In genomic region chr2:68740184-68740914, GRCh38 we compare ENCODE assay signal across 9 cellular contexts. TPM values are rescaled to one million over a fixed set of nuclear protein-coding genes. Genes with fewer than 3 reads are reported as not detected.
DNase-seq lines count a peak whose midpoint lies in the region; ATAC-seq and TF ChIP-seq lines count a peak whose summit lies in the region.
"Had no signal": no experiment of that assay in that cellular context is flagged by ENCODE, and none has a peak within 500 bp of the region (broad histone marks: within the 10 kb centered on the region; RNA-seq: fewer than 3 reads in every experiment).

No MANE protein-coding gene starts in this region.

- H3K4me1 Mint-ChIP-seq in dendritic cell treated with granulocyte-macrophage colony-stimulating factor and Interleukin-4, amounts not matched to agents 40 ng/mL and 50 ng/mL, for 4 days (ENCODE audit: low read depth), result peaks cover 65% of the 10 kb centered on the region
- H3K4me1 Mint-ChIP-seq in endodermal cell, result peaks cover 7% of the 10 kb centered on the region

- no peak for TF ChIP-seq CTCF in Peyer's patch (IDR thresholded peaks at IDR 0.05)
- TF ChIP-seq CTCF in osteoblast (IDR thresholded peaks at IDR 0.05; ENCODE audit: extremely low read depth, low read depth, low read length), result no peak
- TF ChIP-seq CTCF in endodermal cell (conservative IDR thresholded peaks at IDR 0.05), result no peak
- no peak for TF ChIP-seq CTCF in adrenal gland (IDR thresholded peaks at IDR 0.05)

- no peak overlapping the region for H2AFZ ChIP-seq in osteoblast (ENCODE audit: low read length)

- no peaks in the 10 kb centered on the region for H3K79me2 ChIP-seq in osteoblast (ENCODE audit: insufficient read depth, low read length)

- H3K4me2 ChIP-seq in osteoblast (ENCODE audit: insufficient read depth, low read length), result no peak overlapping the region

- TF ChIP-seq POLR2A in Peyer's patch (IDR thresholded peaks at IDR 0.05) (no peak), adrenal gland (IDR thresholded peaks at IDR 0.05) (no peak)

- H3K9me3 ChIP-seq in Peyer's patch, result no peaks in the 10 kb centered on the region
- no peaks in the 10 kb centered on the region for H3K9me3 ChIP-seq in osteoblast (ENCODE audit: low read depth, low read length)
- no peaks in the 10 kb centered on the region for H3K9me3 ChIP-seq in endodermal cell (ENCODE audit: control insufficient read depth, low read length)
- H3K9me3 ChIP-seq in adrenal gland (replicated peaks in 1 of 3), result no peaks in the 10 kb centered on the region
- H3K9me3 ChIP-seq: SJSA1 had no signal

- no peaks in the 10 kb centered on the region for H3K27me3 ChIP-seq in Peyer's patch
- peaks cover 33% of the 10 kb centered on the region for H3K27me3 ChIP-seq in osteoblast (ENCODE audit: insufficient read depth, low read length)
- no peaks in the 10 kb centered on the region for H3K27me3 ChIP-seq in endodermal cell (ENCODE audit: control insufficient read depth, insufficient read depth, low read length, poor library complexity, severe bottlenecking)
- no peaks in the 10 kb centered on the region for H3K27me3 ChIP-seq in adrenal gland
- H3K27me3 ChIP-seq: SJSA1 had no signal

- H3K36me3 ChIP-seq in Peyer's patch (no peaks in the 10 kb centered on the region), osteoblast (ENCODE audit: insufficient read depth, low read length) (no peaks in the 10 kb centered on the region), endodermal cell (ENCODE audit: control insufficient read depth, insufficient read depth, low read length) (no peaks in the 10 kb centered on the region), adrenal gland (replicated peaks in 1 of 2) (no peaks in the 10 kb centered on the region)
- H3K36me3 ChIP-seq: SJSA1 had no signal

- no peak overlapping the region for H3K27ac Mint-ChIP-seq in dendritic cell treated with granulocyte-macrophage colony-stimulating factor and Interleukin-4, amounts not matched to agents 40 ng/mL and 50 ng/mL, for 4 days
- no peak overlapping the region for H3K27ac Mint-ChIP-seq in endodermal cell

- no peaks in the 10 kb centered on the region for H3K27me3 Mint-ChIP-seq in dendritic cell treated with granulocyte-macrophage colony-stimulating factor and Interleukin-4, amounts not matched to agents 40 ng/mL and 50 ng/mL, for 4 days
- no peaks in the 10 kb centered on the region for H3K27me3 Mint-ChIP-seq in endodermal cell (ENCODE audit: insufficient read depth)

- H3K36me3 Mint-ChIP-seq in dendritic cell treated with granulocyte-macrophage colony-stimulating factor and Interleukin-4, amounts not matched to agents 40 ng/mL and 50 ng/mL, for 4 days (ENCODE audit: low read depth), result peaks cover 72% of the 10 kb centered on the region
- no peaks in the 10 kb centered on the region for H3K36me3 Mint-ChIP-seq in endodermal cell (ENCODE audit: low read depth)

- H3K4me1 ChIP-seq in Peyer's patch (peaks cover 0 to 25% (median 8%) of the 10 kb centered on the region in 4 donors), osteoblast (ENCODE audit: insufficient read depth, low read length) (no peaks in the 10 kb centered on the region), endodermal cell (ENCODE audit: control insufficient read depth, insufficient read depth, low read length) (no peaks in the 10 kb centered on the region), adrenal gland (replicated peaks in 1 of 2) (peaks cover 4 to 8% of the 10 kb centered on the region in 2 donors)

- H3K4me3 ChIP-seq in Peyer's patch (no peak overlapping the region), osteoblast (ENCODE audit: insufficient read depth, low read length) (no peak overlapping the region), endodermal cell (ENCODE audit: low read length) (no peak overlapping the region), adrenal gland (no peak overlapping the region)
- H3K4me3 ChIP-seq: SJSA1 had no signal

- peak overlapping the region; percentile 2 to 89 (median 60) for H3K27ac ChIP-seq in Peyer's patch
- no peak overlapping the region for H3K27ac ChIP-seq in osteoblast (ENCODE audit: low read depth, low read length)
- no peak overlapping the region for H3K27ac ChIP-seq in endodermal cell (ENCODE audit: low read depth, low read length)
- H3K27ac ChIP-seq in adrenal gland, result peak overlapping the region in 2 of 5 donors; percentile 4 to 61
- H3K27ac ChIP-seq: SJSA1 had no signal

- H3K9me3 Mint-ChIP-seq in dendritic cell treated with granulocyte-macrophage colony-stimulating factor and Interleukin-4, amounts not matched to agents 40 ng/mL and 50 ng/mL, for 4 days, result no peaks in the 10 kb centered on the region
- no peaks in the 10 kb centered on the region for H3K9me3 Mint-ChIP-seq in endodermal cell

- intact Hi-C loops in dendritic cell treated with granulocyte-macrophage colony-stimulating factor and Interleukin-4, amounts not matched to agents 40 ng/mL and 50 ng/mL, for 4 days (cut with micrococcal nuclease), result loop anchor here (10.0 kb wide), 1 partner anchor 276 kb away; the partner anchor contains the start of genes APLF and FBXO48
- intact Hi-C loops in adrenal gland (cut with DNase I), result no loop called here

- H3K9ac ChIP-seq in endodermal cell (ENCODE audit: extremely low read depth, low read length, poor library complexity, severe bottlenecking), result no peak overlapping the region

- DNase-seq in HCEC 1CT, result peak; percentile 22
- no peak for DNase-seq in Peyer's patch
- DNase-seq in osteoblast (ENCODE audit: insufficient read length, low spot score, missing footprints), result peak; percentile 77
- no peak for DNase-seq in endodermal cell
- no peak for DNase-seq in adrenal gland
- DNase-seq in left lobe of liver (ENCODE audit: low spot score), result no peak
- DNase-seq: DMS79 treated with DMSO at 0.1 percent for 48 hours had no signal

- 80 to 92% methylated on average over 3 of the region's 3 CpGs for WGBS in endodermal cell (ENCODE audit: insufficient coverage in 1 of 2, insufficient read length in 1 of 2), 2 experiments
- 65 to 86% (median 73%) methylated on average over 3 of the region's 3 CpGs for WGBS in adrenal gland, 4 donors

- ATAC-seq in left lobe of liver, result no peak

- H4K20me1 ChIP-seq in osteoblast (ENCODE audit: insufficient read depth, low read length), result no peaks in the 10 kb centered on the region

- H3K4me3 Mint-ChIP-seq in dendritic cell treated with granulocyte-macrophage colony-stimulating factor and Interleukin-4, amounts not matched to agents 40 ng/mL and 50 ng/mL, for 4 days, result peak overlapping the region; percentile 74
- no peak overlapping the region for H3K4me3 Mint-ChIP-seq in endodermal cell

RNA-seq across cellular contexts. Expression of gene ARHGAP25, which starts 5.7 kb away (rescaled TPM):
- total RNA-seq in Peyer's patch (10 to 100 TPM in 2 of 4 donors, 1 to 10 TPM in 2; 4.9 to 82.5 (median 8.7) TPM), osteoblast (under 0.01 and 0.29 TPM in 2 replicates), endodermal cell (1 to 10 TPM in 1 of 2 donors, under 1 TPM in 1; 0.82 to 2.6 TPM), adrenal gland (10 to 100 TPM in 5 of 8 donors, 1 to 10 TPM in 3; 8.0 to 17.6 (median 11.9) TPM), left lobe of liver (4.7 TPM)
- polyA plus RNA-seq in endodermal cell (2013, experiment 1 of 2), result 1.6 TPM
- 1.6 TPM for polyA plus RNA-seq in endodermal cell (2013, experiment 2 of 2)
- polyA plus RNA-seq in adrenal gland, result 10 to 100 TPM in 2 of 3 donors, 1 to 10 TPM in 1; 8.5 to 15.4 (median 10.1) TPM
- total RNA-seq: SJSA1 had no signal

Comparison
In these comparisons a context has a peak if more than half of its experiments do, and no peak if none do; other contexts are left out.
1. DNase-seq: peak in HCEC 1CT (single experiment) and osteoblast (single experiment); none in Peyer's patch (0 of 3), endodermal cell (single experiment), adrenal gland (0 of 7) and left lobe of liver (single experiment).
2. H3K27ac ChIP-seq: peak in Peyer's patch (4 of 4); none in osteoblast (single experiment) and endodermal cell (single experiment).